17 cellular contexts compared by ENCODE assay signal in the genomic region with DNA sequence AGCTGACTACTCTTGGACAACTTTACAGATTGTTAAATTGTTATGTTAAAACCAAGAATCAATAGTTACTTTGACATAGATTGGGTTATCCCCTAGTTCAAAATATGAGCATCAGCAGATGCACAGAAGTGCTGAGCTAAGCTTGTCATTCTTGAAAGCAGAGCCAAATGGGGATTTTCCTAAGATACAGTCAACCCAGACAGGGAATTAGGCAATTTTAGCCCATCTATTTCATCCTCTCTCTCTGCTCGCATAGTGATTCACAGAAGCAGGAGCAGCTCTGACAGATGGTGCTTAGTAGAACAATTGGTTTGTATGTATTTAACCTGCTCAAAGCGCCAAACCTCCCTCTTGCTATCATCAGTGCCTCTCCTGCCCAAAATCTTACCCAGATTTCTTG. TPM values are rescaled to one million over a fixed set of nuclear protein-coding genes. Genes with fewer than 3 reads are reported as not detected.
DNase-seq lines count a peak whose midpoint lies in the region; FAIRE-seq and TF ChIP-seq lines count a peak whose summit lies in the region.
"Had no signal": no experiment of that assay in that cellular context is flagged by ENCODE, and none has a peak within 500 bp of the region (broad histone marks: within the 10 kb centered on the region; RNA-seq: fewer than 3 reads in every experiment).

No MANE protein-coding gene starts in this region.

- no peaks in the 10 kb centered on the region for H4K20me1 ChIP-seq in H1 (replicated peaks in 1 of 2; ENCODE audit: control insufficient read depth in 1 of 2, insufficient read depth in 2 of 2, low read length in 2 of 2)

- no peaks in the 10 kb centered on the region for H3K36me3 Mint-ChIP-seq in CD14-positive monocyte
- H3K36me3 Mint-ChIP-seq: activated naive CD4-positive, alpha-beta T cell treated with anti-CD3 and anti-CD28 coated beads, Interleukin-2, amount 10 ng/mL, durations not matched to agents 7 days and 5 days; CD4-positive, CD25-positive, alpha-beta regulatory T cell had no signal

- H3K23me2 ChIP-seq in H1 (ENCODE audit: low read depth, low read length) = no peaks in the 10 kb centered on the region

- POLR2A ChIA-PET in H1 (lab: Charles Lee; ENCODE audit: partially characterized antibody) = no interaction called here

- no peak overlapping the region for H3K4me3 Mint-ChIP-seq in CD14-positive monocyte
- H3K4me3 Mint-ChIP-seq: activated naive CD4-positive, alpha-beta T cell treated with anti-CD3 and anti-CD28 coated beads, Interleukin-2, amount 10 ng/mL, durations not matched to agents 7 days and 5 days; CD4-positive, CD25-positive, alpha-beta regulatory T cell had no signal

- no peak overlapping the region for H3K23ac ChIP-seq in H1 (ENCODE audit: insufficient read length)

- no peak for TF ChIP-seq EP300 in H1 (IDR thresholded peaks at IDR 0.05; ENCODE audit: borderline replicate concordance in 1 of 2, low read depth in 2 of 2, low read length in 2 of 2)

- H2BK12ac ChIP-seq in H1 (ENCODE audit: low read depth, low read length) = no peak overlapping the region

- H3K56ac ChIP-seq in H1 (replicated peaks; ENCODE audit: insufficient read length, low read depth, low read length) = no peak overlapping the region

- H2BK5ac ChIP-seq in H1 (ENCODE audit: low read depth, low read length) = no peak overlapping the region

- H3K9ac ChIP-seq in H1 (replicated peaks in 1 of 4; ENCODE audit: extremely low read depth in 1 of 4, low read depth in 3 of 4, low read length in 3 of 4) = no peak overlapping the region

- H3K79me2 ChIP-seq in H1 (ENCODE audit: control insufficient read depth in 1 of 2, insufficient read depth in 2 of 2, low read length in 2 of 2) = no peaks in the 10 kb centered on the region

- H2BK15ac ChIP-seq in H1 (ENCODE audit: low read length) = no peak overlapping the region

- peaks cover 0 to 4% (median 2%) of the 10 kb centered on the region in 3 donors for H3K27me3 Mint-ChIP-seq in CD14-positive monocyte (ENCODE audit: low read depth in 3 of 3)

- no peak overlapping the region for H2AK5ac ChIP-seq in H1 (ENCODE audit: low read depth, low read length)

- no peak for TF ChIP-seq POLR2A in H1 (IDR thresholded peaks at IDR 0.05; ENCODE audit: control extremely low read depth in 1 of 2, low read depth in 2 of 2, low read length in 2 of 2)

- no peak overlapping the region for H4K91ac ChIP-seq in H1 (replicated peaks; ENCODE audit: insufficient read length, low read length)

- no peak overlapping the region for H3K4ac ChIP-seq in H1 (replicated peaks; ENCODE audit: insufficient read length, low read depth, low read length)

- no peaks in the 10 kb centered on the region for H3K36me3 ChIP-seq in H1 (ENCODE audit: control insufficient read depth in 2 of 4, insufficient read depth in 4 of 4, low read length in 3 of 4)
- no peaks in the 10 kb centered on the region for H3K36me3 ChIP-seq in ascending aorta
- H3K36me3 ChIP-seq: brain microvascular endothelial cell, MG63, thoracic aorta had no signal

- CTCF ChIA-PET in H1 (lab: Charles Lee; ENCODE audit: partially characterized antibody) = interaction anchor here (0.6 kb wide), 1 partner anchor 98 kb away, joined by 3 read pairs; no protein-coding TSS in a partner anchor

- TF ChIP-seq CTCF in D721Med (IDR thresholded peaks at IDR 0.05; ENCODE audit: insufficient read depth, missing control alignments) (no peak), H1 (IDR thresholded peaks at IDR 0.05; ENCODE audit: control extremely low read depth in 1 of 3, insufficient read depth in 1 of 3, low read depth in 1 of 3, low read length in 3 of 3) (no peak), CD14-positive monocyte (IDR thresholded peaks at IDR 0.05) (no peak), ascending aorta (IDR thresholded peaks at IDR 0.05) (no peak)

- peaks cover 3 to 18% (median 10%) of the 10 kb centered on the region in 7 donors for H3K9me3 Mint-ChIP-seq in CD14-positive monocyte

- intact Hi-C loops in CD14-positive monocyte (cut with micrococcal nuclease) (no loop called here), ascending aorta (cut with DNase I) (no loop called here)

- FAIRE-seq in D721Med (lab: Jason Lieb, UNC) = peak; percentile 98
- no peak for FAIRE-seq in H1 (lab: Jason Lieb, UNC)

- no peaks in the 10 kb centered on the region for H3K27me3 ChIP-seq in H1 (replicated peaks in 1 of 4; ENCODE audit: control insufficient read depth in 3 of 4, extremely low read depth in 1 of 4, insufficient read depth in 3 of 4, low read length in 3 of 4)
- H3K27me3 ChIP-seq in ascending aorta = no peaks in the 10 kb centered on the region
- H3K27me3 ChIP-seq: brain microvascular endothelial cell, MG63 had no signal

- H3K79me1 ChIP-seq in H1 (ENCODE audit: low read depth, low read length) = no peaks in the 10 kb centered on the region

- no peak overlapping the region for H3K27ac Mint-ChIP-seq in CD14-positive monocyte
- H3K27ac Mint-ChIP-seq: activated naive CD4-positive, alpha-beta T cell treated with anti-CD3 and anti-CD28 coated beads, Interleukin-2, amount 10 ng/mL, durations not matched to agents 7 days and 5 days; CD4-positive, CD25-positive, alpha-beta regulatory T cell had no signal

- H2BK20ac ChIP-seq in H1 (ENCODE audit: low read length) = no peak overlapping the region

- DNase-seq in D721Med (ENCODE audit: insufficient read length, low spot score) (no peak), NCI-H446 treated with DMSO at 0.1 percent for 48 hours (lab: John Stamatoyannopoulos, UW) (peak; percentile 50), H1 (ENCODE audit: low read depth in 1 of 2, low spot score in 2 of 2) (no peak), myocyte (ENCODE audit: low read depth) (peak; percentile 37), CD14-positive monocyte (ENCODE audit: low spot score) (no peak), ascending aorta (ENCODE audit: low spot score in 2 of 2) (no peak)
- DNase-seq in activated CD4-positive, CD25-positive, alpha-beta regulatory T cell (lab: John Stamatoyannopoulos, UW) = no peak
- DNase-seq: activated naive CD4-positive, alpha-beta T cell treated with anti-CD3 and anti-CD28 coated beads, Interleukin-2, amount 10 ng/mL, durations not matched to agents 7 days and 5 days; brain microvascular endothelial cell; CD4-positive, CD25-positive, alpha-beta regulatory T cell; effector CD8-positive, alpha-beta T cell; EL; kidney glomerular epithelial cell; MG63; psoas muscle; SW 1271 had no signal

- H3K4me1 ChIP-seq in H1 (replicated peaks in 1 of 4; ENCODE audit: control insufficient read depth in 3 of 4, insufficient read depth in 4 of 4, low read length in 3 of 4) = no peaks in the 10 kb centered on the region
- H3K4me1 ChIP-seq in ascending aorta = no peaks in the 10 kb centered on the region
- H3K4me1 ChIP-seq: psoas muscle had no signal

- H3K9me3 ChIP-seq in H1 (ENCODE audit: insufficient read depth in 2 of 2, low read depth in 1 of 2, low read length in 1 of 2) (no peaks in the 10 kb centered on the region), ascending aorta (no peaks in the 10 kb centered on the region)
- H3K9me3 ChIP-seq: psoas muscle had no signal

- H3K14ac ChIP-seq in H1 (ENCODE audit: insufficient read length) = no peak overlapping the region

- 80% methylated on average over 2 of the region's 2 CpGs; no CpG with 5 or more reads in 1 of the 2 experiments for WGBS in H1 (ENCODE audit: extremely low coverage in 1 of 2, insufficient coverage in 1 of 2, insufficient read length in 1 of 2, insufficient replicate concordance in 2 of 2, low coverage in 1 of 2, low lambda C conversion rate in 2 of 2, missing lambda C conversion rate in 1 of 2), 2 experiments

- no peak for TF ChIP-seq RAD21 in H1 (IDR thresholded peaks at IDR 0.05 in 1 of 2, conservative IDR thresholded peaks at IDR 0.05 in 1 of 2; ENCODE audit: low read depth in 2 of 2, low read length in 2 of 2)

- H2AFZ ChIP-seq in H1 (ENCODE audit: low read length) = peak overlapping the region; percentile 4; the same call in 1 of the 2 replicates

- no peak overlapping the region for H3K4me3 ChIP-seq in H1 (ENCODE audit: extremely low read depth in 1 of 4, insufficient read depth in 2 of 4, low read depth in 3 of 4, low read length in 4 of 4)
- H3K4me3 ChIP-seq in ascending aorta = no peak overlapping the region
- H3K4me3 ChIP-seq: MG63, psoas muscle, thoracic aorta had no signal

- H4K8ac ChIP-seq in H1 (ENCODE audit: extremely low read depth, insufficient read depth, low read length) = no peak overlapping the region

- H3K27ac ChIP-seq in H1 (ENCODE audit: low read depth, low read length) (no peak overlapping the region), ascending aorta (no peak overlapping the region)
- H3K27ac ChIP-seq: brain microvascular endothelial cell, psoas muscle, thoracic aorta had no signal

- no peaks in the 10 kb centered on the region for H3K4me1 Mint-ChIP-seq in CD14-positive monocyte
- H3K4me1 Mint-ChIP-seq: activated naive CD4-positive, alpha-beta T cell treated with anti-CD3 and anti-CD28 coated beads, Interleukin-2, amount 10 ng/mL, durations not matched to agents 7 days and 5 days; CD4-positive, CD25-positive, alpha-beta regulatory T cell had no signal

- no peak overlapping the region for H2BK120ac ChIP-seq in H1 (replicated peaks; ENCODE audit: low read depth, low read length)

- H3K4me2 ChIP-seq in H1 (ENCODE audit: insufficient read depth in 1 of 2, low read depth in 2 of 2, low read length in 2 of 2) = no peak overlapping the region

- no peak overlapping the region for H3K18ac ChIP-seq in H1 (ENCODE audit: extremely low read depth, low read length)

- no peak overlapping the region for H4K5ac ChIP-seq in H1 (ENCODE audit: insufficient read length, low read depth, low read length)

TF ChIP-seq in H1, 55 proteins besides CTCF, POLR2A, EP300 and RAD21:
- TF ChIP-seq GABPA (IDR thresholded peaks at IDR 0.05; ENCODE audit: borderline replicate concordance, insufficient read depth, low read length) (no peak), MAFK (IDR thresholded peaks at IDR 0.05; ENCODE audit: low read depth, low read length) (no peak), NANOG (IDR thresholded peaks at IDR 0.05; ENCODE audit: insufficient read depth, low read depth, low read length, poor library complexity, severe bottlenecking) (no peak)

RNA-seq across cellular contexts. Expression of a gene that starts 27.9 kb away (rescaled TPM):
- total RNA-seq in H1 (2021; fragmentation: NEBNext Ultra II Directional; extraction: Animal tissue kit (Norgen Biotek cat#: 25700)) = 264 and 274 TPM in 2 replicates
- 89.6 and 125 TPM in 2 replicates for polyA plus RNA-seq in H1 (2011; rRNA removed)
- polyA plus RNA-seq in H1 (2011; cell fraction: cytosol; rRNA removed) = 88.6 TPM
- 148 TPM for polyA plus RNA-seq in H1 (2011; cell fraction: nucleus; rRNA removed)
- polyA plus RNA-seq in H1 (2012, experiment 1 of 2) = 119 to 144 TPM (median 134 TPM) in 4 replicates
- 6.6 TPM for polyA plus RNA-seq in H1 (2012, experiment 2 of 2)
- 202 TPM for polyA plus RNA-seq in H1 (2013, experiment 1 of 2)
- 198 TPM for polyA plus RNA-seq in H1 (2013, experiment 2 of 2)
- 133 and 204 TPM in 2 replicates for polyA minus RNA-seq in H1 (2011; rRNA and poly(A)+ RNA removed)
- polyA minus RNA-seq in H1 (2011; cell fraction: cytosol; rRNA and poly(A)+ RNA removed) = 134 TPM
- 200 TPM for polyA minus RNA-seq in H1 (2011; cell fraction: nucleus; rRNA and poly(A)+ RNA removed)
- total RNA-seq in myocyte = 45.9 and 47.7 TPM in 2 replicates
- polyA plus RNA-seq in myocyte (2012) = 31.9 TPM
- 10 to 100 TPM; 13.8 to 15.6 TPM for polyA plus RNA-seq in CD14-positive monocyte
- 46.3 TPM for total RNA-seq in ascending aorta

Comparison
In these comparisons a context has a peak if more than half of its experiments do, and no peak if none do; other contexts are left out.
1. DNase-seq: peak in NCI-H446 treated with DMSO at 0.1 percent for 48 hours (single experiment) and myocyte (single experiment); none in D721Med (single experiment), H1 (0 of 2), activated CD4-positive, CD25-positive, alpha-beta regulatory T cell (0 of 4), CD14-positive monocyte (single experiment) and ascending aorta (0 of 2).